In the genomic region with DNA sequence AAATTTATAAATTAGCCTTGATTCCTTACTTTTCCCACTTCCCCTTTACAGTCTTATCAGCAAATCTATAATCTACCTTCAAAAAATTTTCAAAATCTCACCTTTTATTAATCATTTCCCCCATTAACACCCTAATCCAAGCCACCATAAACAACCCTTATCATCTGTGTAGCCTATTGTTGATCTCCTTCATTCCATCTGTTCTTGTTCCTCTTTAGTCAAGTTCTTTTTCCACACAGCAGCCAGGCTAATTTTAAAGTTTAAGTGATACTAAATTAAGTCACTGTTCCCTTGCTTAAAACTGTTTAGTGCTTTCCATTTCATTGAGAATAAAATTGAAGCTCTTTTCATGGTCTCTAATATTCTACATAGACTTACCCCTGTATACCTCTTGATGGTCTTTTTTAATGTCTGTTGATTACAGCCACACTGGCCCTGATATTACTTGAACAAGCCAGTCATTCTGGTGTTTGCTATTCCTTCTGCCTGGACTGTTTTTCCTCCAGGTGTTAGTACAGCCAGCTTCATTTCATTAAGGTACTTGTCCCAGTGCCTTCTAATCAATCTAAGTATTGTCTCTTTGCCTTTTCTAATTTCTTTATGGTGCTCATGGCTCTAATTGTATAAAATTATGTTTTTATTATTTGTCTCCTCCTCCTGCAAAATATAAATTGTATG, we compare ENCODE assay signal across 34 cellular contexts. TPM values are rescaled to one million over a fixed set of nuclear protein-coding genes. Genes with fewer than 3 reads are reported as not detected.
"Had no signal": no experiment of that assay in that cellular context is flagged by ENCODE, and none has a peak within 500 bp of the region (broad histone marks: within the 10 kb centered on the region; RNA-seq: fewer than 3 reads in every experiment).

No MANE protein-coding gene starts in this region.

- H3K4me3 Mint-ChIP-seq: activated CD4-positive, alpha-beta T cell treated with anti-CD3 and anti-CD28 coated beads for 36 hours; activated naive CD4-positive, alpha-beta T cell treated with anti-CD3 and anti-CD28 coated beads for 36 hours; nephron progenitor cell; stimulated activated effector memory CD8-positive, alpha-beta T cell treated with anti-CD3 and anti-CD28 coated beads, Interleukin-12 subunit alpha, Interleukin-12 subunit beta, amount 100 ng/mL, for 72 hours; stimulated activated naive CD8-positive, alpha-beta T cell treated with anti-CD3 and anti-CD28 coated beads, Interleukin-15, amount 100 ng/mL, for 72 hours; T-helper 1 cell treated with Interleukin-12 subunit alpha and Interleukin-12 subunit beta and Interleukin-4 antibody, amounts not matched to agents 30 μg/mL and 1 μg/mL, for 36 hours; type B pancreatic cell had no signal

- H3K9ac ChIP-seq: SK-N-SH had no signal

- H3K27ac Mint-ChIP-seq: activated CD4-positive, alpha-beta T cell treated with anti-CD3 and anti-CD28 coated beads for 36 hours; activated naive CD4-positive, alpha-beta T cell treated with anti-CD3 and anti-CD28 coated beads for 36 hours; nephron progenitor cell; progenitor cell of endocrine pancreas; stimulated activated effector memory CD8-positive, alpha-beta T cell treated with anti-CD3 and anti-CD28 coated beads, Interleukin-12 subunit alpha, Interleukin-12 subunit beta, amount 100 ng/mL, for 72 hours; stimulated activated naive CD8-positive, alpha-beta T cell treated with anti-CD3 and anti-CD28 coated beads, Interleukin-15, amount 100 ng/mL, for 72 hours; T-helper 1 cell treated with Interleukin-12 subunit alpha and Interleukin-12 subunit beta and Interleukin-4 antibody, amounts not matched to agents 30 μg/mL and 1 μg/mL, for 36 hours; type B pancreatic cell had no signal

- H3K9me2 ChIP-seq: SK-N-SH had no signal

- H3K27ac ChIP-seq: brain microvascular endothelial cell, esophagus muscularis mucosa, foreskin keratinocyte, neutrophil, ovary, sigmoid colon, uterus had no signal

- H3K27me3 ChIP-seq: brain microvascular endothelial cell, esophagus muscularis mucosa, foreskin keratinocyte, heart right ventricle, neutrophil, ovary, sigmoid colon, uterus had no signal

- H3K27me3 Mint-ChIP-seq: activated CD4-positive, alpha-beta T cell treated with anti-CD3 and anti-CD28 coated beads for 36 hours; progenitor cell of endocrine pancreas; stimulated activated naive CD8-positive, alpha-beta T cell treated with anti-CD3 and anti-CD28 coated beads, Interleukin-15, amount 100 ng/mL, for 72 hours; type B pancreatic cell had no signal

- H3K36me3 ChIP-seq: ovary, uterus had no signal

- H3K9me3 Mint-ChIP-seq: activated naive CD4-positive, alpha-beta T cell treated with anti-CD3 and anti-CD28 coated beads for 36 hours; nephron progenitor cell; stimulated activated effector memory CD8-positive, alpha-beta T cell treated with anti-CD3 and anti-CD28 coated beads, Interleukin-12 subunit alpha, Interleukin-12 subunit beta, amount 100 ng/mL, for 72 hours; stimulated activated naive CD8-positive, alpha-beta T cell treated with anti-CD3 and anti-CD28 coated beads, Interleukin-15, amount 100 ng/mL, for 72 hours; T-helper 1 cell treated with Interleukin-12 subunit alpha and Interleukin-12 subunit beta and Interleukin-4 antibody, amounts not matched to agents 30 μg/mL and 1 μg/mL, for 36 hours; type B pancreatic cell had no signal

- FAIRE-seq: astrocyte, small intestine had no signal

- H3K4me1 ChIP-seq: esophagus muscularis mucosa, foreskin keratinocyte, sigmoid colon, uterus had no signal

- DNase-seq: activated CD4-positive, alpha-beta T cell treated with anti-CD3 and anti-CD28 coated beads for 36 hours; activated CD4-positive, alpha-beta T cell treated with anti-CD3 and anti-CD28 coated beads, Interleukin-2, amount 50 U/mL, for 48 hours; activated CD4-positive, CD25-positive, alpha-beta regulatory T cell; activated CD8-positive, alpha-beta memory T cell treated with anti-CD3 and anti-CD28 coated beads, Interleukin-2, amount 50 U/mL, for 48 hours; activated effector memory CD4-positive, alpha-beta T cell treated with anti-CD3 and anti-CD28 coated beads, Interleukin-2, amount 50 U/mL, for 16 hours; activated naive CD4-positive, alpha-beta T cell treated with anti-CD3 and anti-CD28 coated beads for 36 hours; amniotic stem cell; brain microvascular endothelial cell; central memory CD4-positive, alpha-beta T cell; foreskin keratinocyte; heart right ventricle; kidney glomerular epithelial cell; mammary epithelial cell; nephron progenitor cell; ovary; sigmoid colon; SK-N-SH; small intestine; stimulated activated CD4-positive, alpha-beta T cell treated with anti-CD3 and anti-CD28 coated beads, Interleukin-4, amount 100 ng/mL, for 24 hours; stimulated activated naive CD8-positive, alpha-beta T cell treated with anti-CD3 and anti-CD28 coated beads, Interleukin-15, amount 100 ng/mL, for 72 hours; substantia nigra; SW 1271; T1000; uterus had no signal

- H3K4me1 Mint-ChIP-seq: activated CD4-positive, alpha-beta T cell treated with anti-CD3 and anti-CD28 coated beads for 36 hours; nephron progenitor cell; stimulated activated effector memory CD8-positive, alpha-beta T cell treated with anti-CD3 and anti-CD28 coated beads, Interleukin-12 subunit alpha, Interleukin-12 subunit beta, amount 100 ng/mL, for 72 hours; stimulated activated naive CD8-positive, alpha-beta T cell treated with anti-CD3 and anti-CD28 coated beads, Interleukin-15, amount 100 ng/mL, for 72 hours had no signal

- H3K4me3 ChIP-seq: esophagus muscularis mucosa, heart right ventricle, ovary, sigmoid colon, uterus had no signal

- ATAC-seq: activated CD4-positive, alpha-beta T cell treated with anti-CD3 and anti-CD28 coated beads for 36 hours; foreskin keratinocyte; stimulated activated effector memory CD8-positive, alpha-beta T cell treated with anti-CD3 and anti-CD28 coated beads, Interleukin-12 subunit alpha, Interleukin-12 subunit beta, amount 100 ng/mL, for 72 hours; stimulated activated naive CD8-positive, alpha-beta T cell treated with anti-CD3 and anti-CD28 coated beads, Interleukin-15, amount 100 ng/mL, for 72 hours had no signal

- H3K4me2 ChIP-seq: SK-N-SH had no signal

- H3K9me3 ChIP-seq: esophagus muscularis mucosa, heart right ventricle, neutrophil, ovary, sigmoid colon, SK-N-SH, uterus had no signal

RNA-seq across cellular contexts. Expression of gene GPR151, which starts 31.1 kb away (rescaled TPM):
- total RNA-seq: activated CD4-positive, alpha-beta T cell treated with anti-CD3 and anti-CD28 coated beads for 36 hours; activated naive CD4-positive, alpha-beta T cell treated with anti-CD3 and anti-CD28 coated beads for 36 hours; astrocyte; esophagus muscularis mucosa; foreskin keratinocyte; heart right ventricle; liver; mammary epithelial cell; mucosa of gallbladder; ovary; progenitor cell of endocrine pancreas; renal cortical epithelial cell; sigmoid colon; uterus had no signal
- polyA plus RNA-seq: foreskin keratinocyte, heart right ventricle, liver, mammary epithelial cell, ovary, sigmoid colon, SK-N-SH, small intestine had no signal
